Comparison of ENCODE assay signal across 18 cellular contexts in genomic region chr4:54571293-54571723, GRCh38.
DNase-seq lines count a peak whose midpoint lies in the region; ATAC-seq, FAIRE-seq and TF ChIP-seq lines count a peak whose summit lies in the region.
"Had no signal": no experiment of that assay in that cellular context is flagged by ENCODE, and none has a peak within 500 bp of the region (broad histone marks: within the 10 kb centered on the region; RNA-seq: fewer than 3 reads in every experiment).

No MANE protein-coding gene starts in this region.

- in situ Hi-C loops in K562 (cut with MboI): no loop called here

- H4K20me1 ChIP-seq in K562 (replicated peaks; ENCODE audit: control insufficient read depth, insufficient read depth, low read length): no peaks in the 10 kb centered on the region

- H2AFZ ChIP-seq in K562 (ENCODE audit: low read depth, low read length) (peak overlapping the region; percentile 67), mesenchymal stem cell (ENCODE audit: low read depth, low read length) (no peak overlapping the region)

- peaks cover 0 to 6% (median 5%) of the 10 kb centered on the region in 3 donors for H3K4me1 Mint-ChIP-seq in CD8-positive, alpha-beta memory T cell

- H3K27me3 ChIP-seq in CD8-positive, alpha-beta memory T cell (ENCODE audit: insufficient read depth, low read length, poor library complexity, severe bottlenecking): no peaks in the 10 kb centered on the region
- H3K27me3 ChIP-seq in K562 (ENCODE audit: control insufficient read depth in 2 of 2, insufficient read depth in 2 of 2, low read length in 2 of 2): no peaks in the 10 kb centered on the region
- H3K27me3 ChIP-seq in mesenchymal stem cell (ENCODE audit: control insufficient read depth in 1 of 2, insufficient read depth in 1 of 2, low read length in 2 of 2): no peaks in the 10 kb centered on the region

- CTCF ChIA-PET in CD8-positive, alpha-beta memory T cell (lab: Charles Lee): no interaction called here
- CTCF ChIA-PET in K562 (lab: Yijun Ruan, JAX; ENCODE audit: low intra/inter-chr PET ratio): interaction anchor here (0.6 kb wide), 1 partner anchor 394 kb away, joined by 3 read pairs; no protein-coding TSS in a partner anchor

- H3K9ac ChIP-seq in K562 (ENCODE audit: insufficient read depth in 1 of 2, low read depth in 2 of 2, low read length in 2 of 2) (peak overlapping the region in 1 of 2 experiments; percentile 50; a peak in 2 of 4 replicates), mesenchymal stem cell (ENCODE audit: low read length) (no peak overlapping the region)

- no TSS peak for BruUV-seq in K562 (replicated peaks; lab: Mats Ljungman, UMichigan)

- H3K4me2 ChIP-seq in K562 (ENCODE audit: insufficient read depth, low read length): peak overlapping the region; percentile 67
- no peak overlapping the region for H3K4me2 ChIP-seq in mesenchymal stem cell (ENCODE audit: low read length, poor library complexity, severe bottlenecking)
- H3K4me2 ChIP-seq: A549 had no signal

- no peaks in the 10 kb centered on the region for H3K79me2 ChIP-seq in K562 (ENCODE audit: control insufficient read depth, insufficient read depth, low read length)

- H2AK5ac ChIP-seq in mesenchymal stem cell (ENCODE audit: low read length, severe bottlenecking): no peak overlapping the region

- intact Hi-C loops in K562 (cut with micrococcal nuclease): loop anchor here (1.0 to 5.0 kb wide), 2 partner anchors 17 to 86 kb away; partner anchors contain the start of gene KIT

- H2BK120ac ChIP-seq in mesenchymal stem cell (ENCODE audit: low read depth, low read length): no peak overlapping the region

- POLR2A ChIA-PET in CD8-positive, alpha-beta memory T cell (lab: Charles Lee): no interaction called here
- POLR2A ChIA-PET in K562 (lab: Yijun Ruan, JAX): interaction anchor here (1.0 to 1.5 kb wide), 5 partner anchors 12 to 27 kb away, joined by 3 read pairs; no protein-coding TSS in a partner anchor

- no peak overlapping the region for H3K4me3 ChIP-seq in CD8-positive, alpha-beta memory T cell (ENCODE audit: low read length)
- H3K4me3 ChIP-seq in K562 (no peak overlapping the region), mesenchymal stem cell (ENCODE audit: insufficient read depth in 1 of 2, low read depth in 1 of 2, low read length in 2 of 2) (no peak overlapping the region)
- H3K4me3 ChIP-seq: A549 had no signal

- DNase-seq in CD8-positive, alpha-beta memory T cell: no peak
- DNase-seq in M059J (ENCODE audit: low read depth): peak; percentile 68
- DNase-seq in K562 (ENCODE audit: extremely low read depth in 1 of 4, low spot score in 3 of 4): peak; percentile 73 to 95 (median 84)
- DNase-seq in mesenchymal stem cell: peak; percentile 55
- DNase-seq in activated CD4-positive, alpha-beta T cell treated with anti-CD3 and anti-CD28 coated beads for 1 hour: no peak
- no peak for DNase-seq in NCI-H1930 (lab: John Stamatoyannopoulos, UW)
- DNase-seq in NCI-H1105 treated with DMSO at 0.1 percent for 48 hours (lab: John Stamatoyannopoulos, UW): no peak
- DNase-seq: Calu3, GOT3, NCI-H2029 treated with DMSO at 0.1 percent for 48 hours, NCI-H510A had no signal

- peak; percentile 95 for ATAC-seq in K562
- ATAC-seq in GM19328 (IDR thresholded peaks at IDR 0.05; ENCODE audit: unreplicated experiment): no peak
- ATAC-seq: A549, HepG2, Right ventricle myocardium inferior, SK-N-SH treated with all-trans-retinoic acid at 6 μM for 48 hours had no signal

- H2BK5ac ChIP-seq in mesenchymal stem cell (ENCODE audit: low read depth, low read length, poor library complexity, severe bottlenecking): no peak overlapping the region

- peak; percentile 97 for TF ChIP-seq EP300 in K562 (IDR thresholded peaks at IDR 0.05; ENCODE audit: low read length)

- H2BK15ac ChIP-seq in mesenchymal stem cell (ENCODE audit: low read depth, poor library complexity, severe bottlenecking): no peak overlapping the region

- FAIRE-seq in K562 (lab: Jason Lieb, UNC): peak; percentile 99
- FAIRE-seq: A549, GM12892, GM19239, HepG2 had no signal

- no peak overlapping the region for H4K8ac ChIP-seq in mesenchymal stem cell (ENCODE audit: low read length)

- no peaks in the 10 kb centered on the region for H3K27me3 Mint-ChIP-seq in CD8-positive, alpha-beta memory T cell

- no peaks in the 10 kb centered on the region for H3K9me1 ChIP-seq in K562 (ENCODE audit: control insufficient read depth, insufficient read depth, low read length)

- H3K36me3 Mint-ChIP-seq in CD8-positive, alpha-beta memory T cell: no peaks in the 10 kb centered on the region

- no peak overlapping the region for H3K4ac ChIP-seq in mesenchymal stem cell (ENCODE audit: low read depth in 1 of 2, low read length in 2 of 2)

- no peak overlapping the region for H2BK12ac ChIP-seq in mesenchymal stem cell (ENCODE audit: low read length in 2 of 2)

- H3K9me3 Mint-ChIP-seq in CD8-positive, alpha-beta memory T cell: peaks cover 0 to 4% (median 0%) of the 10 kb centered on the region in 5 donors

- H3K27ac ChIP-seq in CD8-positive, alpha-beta memory T cell (ENCODE audit: low read depth, low read length): peak overlapping the region; percentile 55
- peak overlapping the region; percentile 76 for H3K27ac ChIP-seq in K562 (ENCODE audit: extremely low read depth, low read depth, low read length)
- H3K27ac ChIP-seq in mesenchymal stem cell (ENCODE audit: low read length, poor library complexity, severe bottlenecking): no peak overlapping the region
- H3K27ac ChIP-seq: A549 had no signal

- H3K4me3 Mint-ChIP-seq in CD8-positive, alpha-beta memory T cell: no peak overlapping the region

- no peak overlapping the region for H3K14ac ChIP-seq in mesenchymal stem cell (ENCODE audit: low read length in 2 of 2)

- WGBS in K562 (ENCODE audit: insufficient coverage, low coverage, missing lambda C conversion rate): 2% methylated on average over 6 of the region's 6 CpGs
- 70% methylated on average over 6 of the region's 6 CpGs for WGBS in mesenchymal stem cell

- H3K4me1 ChIP-seq in CD8-positive, alpha-beta memory T cell (ENCODE audit: insufficient read depth, low read length): no peaks in the 10 kb centered on the region
- H3K4me1 ChIP-seq in K562 (replicated peaks in 1 of 2; ENCODE audit: control insufficient read depth in 2 of 2, insufficient read depth in 2 of 2, low read length in 2 of 2) (peaks cover 15 to 45% of the 10 kb centered on the region in 2 experiments), mesenchymal stem cell (ENCODE audit: control insufficient read depth, insufficient read depth, low read depth, low read length) (peaks cover 14% of the 10 kb centered on the region)
- H3K4me1 ChIP-seq: A549 had no signal

- H3K27ac Mint-ChIP-seq in CD8-positive, alpha-beta memory T cell: no peak overlapping the region

- no peak overlapping the region for H4K91ac ChIP-seq in mesenchymal stem cell (ENCODE audit: low read length)

- H3K9me3 ChIP-seq in CD8-positive, alpha-beta memory T cell (ENCODE audit: low read length): no peaks in the 10 kb centered on the region
- H3K9me3 ChIP-seq in K562 (replicated peaks; ENCODE audit: control insufficient read depth, insufficient read depth, low read depth, low read length) (0 out of 2 replicates have a peak, but pooled peaks cover 3% of the 10 kb centered on the region), mesenchymal stem cell (ENCODE audit: control insufficient read depth, low read length) (no peaks in the 10 kb centered on the region)
- H3K9me3 ChIP-seq: A549 had no signal

- no peaks in the 10 kb centered on the region for H3K36me3 ChIP-seq in CD8-positive, alpha-beta memory T cell (ENCODE audit: insufficient read depth, low read length)
- H3K36me3 ChIP-seq in K562 (ENCODE audit: control insufficient read depth, insufficient read depth, low read length) (no peaks in the 10 kb centered on the region), mesenchymal stem cell (ENCODE audit: control insufficient read depth in 1 of 2, insufficient read depth in 2 of 2, low read depth in 1 of 2, low read length in 2 of 2) (no peaks in the 10 kb centered on the region)

- H3K79me1 ChIP-seq in mesenchymal stem cell (replicated peaks; ENCODE audit: low read length, poor library complexity, severe bottlenecking): no peaks in the 10 kb centered on the region

- no peak overlapping the region for H3K18ac ChIP-seq in mesenchymal stem cell (ENCODE audit: low read depth in 1 of 2, low read length in 2 of 2)

- TF ChIP-seq CTCF in K562 (IDR thresholded peaks at IDR 0.05 in 2 of 3, conservative IDR thresholded peaks at IDR 0.05 in 1 of 3; ENCODE audit: insufficient read depth in 2 of 3, low read depth in 1 of 3, low read length in 3 of 3): peak in 1 of 3 experiments; percentile 24; a peak in 2 of 6 replicates

- TF ChIP-seq POLR2A in K562 (conservative IDR thresholded peaks at IDR 0.05): no peak

- peak; percentile 33 to 50 for TF ChIP-seq RAD21 in K562 (CRISPR knock-in tag; conservative IDR thresholded peaks at IDR 0.05 in 1 of 2, IDR thresholded peaks at IDR 0.05 in 1 of 2)

- no peak overlapping the region for H3K23ac ChIP-seq in mesenchymal stem cell (ENCODE audit: low read length in 2 of 2)

TF ChIP-seq in K562, 482 proteins besides CTCF, POLR2A, EP300 and RAD21 (continues in another document):
- TF ChIP-seq ZNF740 (CRISPR knock-in tag; IDR thresholded peaks at IDR 0.05): no peak
- TF ChIP-seq ZNF740 (tag; IDR thresholded peaks at IDR 0.05): no peak
- TF ChIP-seq TEAD2 (tag; IDR thresholded peaks at IDR 0.05): no peak
- TF ChIP-seq ERF (CRISPR knock-in tag; IDR thresholded peaks at IDR 0.05): peak; percentile 89
- TF ChIP-seq DIDO1 (tag; IDR thresholded peaks at IDR 0.05; ENCODE audit: low read depth): no peak
- TF ChIP-seq ETV1 (tag; conservative IDR thresholded peaks at IDR 0.05; ENCODE audit: low read depth): peak; percentile 60; the same call in 1 of the 2 replicates
- TF ChIP-seq HMGN3 (IDR thresholded peaks at IDR 0.05; ENCODE audit: borderline replicate concordance, extremely low read depth, insufficient read length, low read depth, low read length): peak; percentile 99
- TF ChIP-seq CREM (IDR thresholded peaks at IDR 0.05; ENCODE audit: low read depth): peak; percentile 83

Comparison
In these comparisons a context has a peak if more than half of its experiments do, and no peak if none do; other contexts are left out.
1. DNase-seq: peak in M059J (single experiment), K562 (4 of 4) and mesenchymal stem cell (single experiment); none in CD8-positive, alpha-beta memory T cell (0 of 5), activated CD4-positive, alpha-beta T cell treated with anti-CD3 and anti-CD28 coated beads for 1 hour (single experiment), NCI-H1930 (0 of 2) and NCI-H1105 treated with DMSO at 0.1 percent for 48 hours (single experiment).